Comparison of ENCODE assay signal across 29 cellular contexts in the genomic region with DNA sequence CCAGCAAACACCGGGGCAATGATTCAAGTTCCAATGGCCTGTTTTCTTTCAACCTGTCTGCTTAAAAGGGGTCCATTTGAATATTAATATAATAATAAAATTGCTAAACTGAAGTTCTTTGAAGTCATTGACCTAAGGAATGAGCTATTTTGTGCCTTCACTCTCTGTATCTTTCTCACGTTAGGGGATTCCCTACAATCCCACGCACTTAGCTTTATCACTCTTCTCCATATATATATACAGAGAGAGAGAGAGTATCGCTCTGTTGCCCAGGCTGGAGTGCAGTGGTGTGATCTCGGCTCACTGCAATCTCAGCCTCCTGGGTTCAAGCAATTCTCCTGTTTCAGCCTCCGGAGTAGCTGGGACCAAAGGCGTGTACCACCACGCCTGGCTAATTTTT.
"Had no signal": no experiment of that assay in that cellular context is flagged by ENCODE, and none has a peak within 500 bp of the region (broad histone marks: within the 10 kb centered on the region; RNA-seq: fewer than 3 reads in every experiment).

No MANE protein-coding gene starts in this region.

- H3K4me3 ChIP-seq: esophagus squamous epithelium, gastroesophageal sphincter, heart right ventricle, hepatocyte had no signal

- H3K27me3 Mint-ChIP-seq: activated CD4-positive, alpha-beta memory T cell treated with anti-CD3 and anti-CD28 coated beads for 36 hours; activated CD4-positive, alpha-beta T cell treated with anti-CD3 and anti-CD28 coated beads for 36 hours; activated CD4-positive, alpha-beta T cell treated with anti-CD3 and anti-CD28 coated beads, Interleukin-2, amount 10 ng/mL, durations not matched to agents 24 days and 14 days; activated CD8-positive, alpha-beta memory T cell treated with anti-CD3 and anti-CD28 coated beads, Interleukin-2, amount 10 ng/mL, durations not matched to agents 7 days and 5 days; activated naive CD8-positive, alpha-beta T cell; activated T-cell treated with anti-CD3 and anti-CD28 coated beads, Interleukin-2, amount 50 U/mL, for 24 hours; central memory CD8-positive, alpha-beta T cell; effector memory CD8-positive, alpha-beta T cell had no signal

- H3K4me1 Mint-ChIP-seq: activated CD4-positive, alpha-beta T cell treated with anti-CD3 and anti-CD28 coated beads for 36 hours; activated CD4-positive, alpha-beta T cell treated with anti-CD3 and anti-CD28 coated beads, Interleukin-2, amount 10 ng/mL, durations not matched to agents 24 days and 14 days; activated CD8-positive, alpha-beta memory T cell treated with anti-CD3 and anti-CD28 coated beads, Interleukin-2, amount 10 ng/mL, durations not matched to agents 7 days and 5 days; central memory CD8-positive, alpha-beta T cell had no signal

- H3K27ac Mint-ChIP-seq: activated CD4-positive, alpha-beta memory T cell treated with anti-CD3 and anti-CD28 coated beads for 36 hours; activated CD4-positive, alpha-beta T cell treated with anti-CD3 and anti-CD28 coated beads for 36 hours; activated CD4-positive, alpha-beta T cell treated with anti-CD3 and anti-CD28 coated beads, Interleukin-2, amount 10 ng/mL, durations not matched to agents 24 days and 14 days; activated CD8-positive, alpha-beta memory T cell treated with anti-CD3 and anti-CD28 coated beads, Interleukin-2, amount 10 ng/mL, durations not matched to agents 7 days and 5 days; activated CD8-positive, alpha-beta T cell treated with anti-CD3 and anti-CD28 coated beads, Interleukin-2, amount 10 ng/mL, durations not matched to agents 7 days and 5 days; activated naive CD8-positive, alpha-beta T cell; activated T-cell treated with anti-CD3 and anti-CD28 coated beads, Interleukin-2, amount 50 U/mL, for 24 hours; activated T-cell treated with anti-CD3 and anti-CD28 coated beads, Interleukin-2, amount 50 U/mL, for 72 hours; effector memory CD8-positive, alpha-beta T cell had no signal

- H3K4me3 Mint-ChIP-seq: activated CD4-positive, alpha-beta memory T cell treated with anti-CD3 and anti-CD28 coated beads for 36 hours; activated CD4-positive, alpha-beta T cell treated with anti-CD3 and anti-CD28 coated beads for 36 hours; activated CD4-positive, alpha-beta T cell treated with anti-CD3 and anti-CD28 coated beads, Interleukin-2, amount 10 ng/mL, durations not matched to agents 24 days and 14 days; activated CD8-positive, alpha-beta memory T cell treated with anti-CD3 and anti-CD28 coated beads, Interleukin-2, amount 10 ng/mL, durations not matched to agents 7 days and 5 days; activated CD8-positive, alpha-beta T cell treated with anti-CD3 and anti-CD28 coated beads, Interleukin-2, amount 10 ng/mL, durations not matched to agents 7 days and 5 days; activated naive CD8-positive, alpha-beta T cell; activated T-cell treated with anti-CD3 and anti-CD28 coated beads, Interleukin-2, amount 50 U/mL, for 24 hours; activated T-cell treated with anti-CD3 and anti-CD28 coated beads, Interleukin-2, amount 50 U/mL, for 72 hours; central memory CD8-positive, alpha-beta T cell; effector memory CD8-positive, alpha-beta T cell had no signal

- ATAC-seq: activated CD4-positive, alpha-beta T cell treated with anti-CD3 and anti-CD28 coated beads for 36 hours; activated CD8-positive, alpha-beta memory T cell treated with anti-CD3 and anti-CD28 coated beads, Interleukin-2, amount 10 ng/mL, durations not matched to agents 7 days and 5 days; activated CD8-positive, alpha-beta T cell treated with anti-CD3 and anti-CD28 coated beads, Interleukin-2, amount 10 ng/mL, durations not matched to agents 7 days and 5 days; activated T-cell treated with anti-CD3 and anti-CD28 coated beads, Interleukin-2, amount 50 U/mL, for 72 hours; effector memory CD8-positive, alpha-beta T cell; gastroesophageal sphincter; heart right ventricle had no signal

- H3K9me3 Mint-ChIP-seq: activated CD4-positive, alpha-beta memory T cell treated with anti-CD3 and anti-CD28 coated beads for 36 hours; activated CD4-positive, alpha-beta T cell treated with anti-CD3 and anti-CD28 coated beads, Interleukin-2, amount 10 ng/mL, durations not matched to agents 24 days and 14 days; activated T-cell treated with anti-CD3 and anti-CD28 coated beads, Interleukin-2, amount 50 U/mL, for 24 hours; central memory CD8-positive, alpha-beta T cell; effector memory CD8-positive, alpha-beta T cell had no signal

- H3K36me3 Mint-ChIP-seq: activated CD4-positive, alpha-beta memory T cell treated with anti-CD3 and anti-CD28 coated beads for 36 hours; activated CD8-positive, alpha-beta memory T cell treated with anti-CD3 and anti-CD28 coated beads, Interleukin-2, amount 10 ng/mL, durations not matched to agents 7 days and 5 days; activated naive CD8-positive, alpha-beta T cell had no signal

- DNase-seq: activated CD4-positive, alpha-beta memory T cell treated with anti-CD3 and anti-CD28 coated beads for 36 hours; activated CD4-positive, alpha-beta T cell treated with anti-CD3 and anti-CD28 coated beads for 36 hours; activated CD4-positive, alpha-beta T cell treated with anti-CD3 and anti-CD28 coated beads, Interleukin-2, amount 10 ng/mL, durations not matched to agents 24 days and 14 days; activated CD4-positive, CD25-positive, alpha-beta regulatory T cell; activated CD4-positive, CD25-positive, alpha-beta regulatory T cell treated with anti-CD3 and anti-CD28 coated beads, Interleukin-2, amount 50 U/mL, for 72 hours; activated CD8-positive, alpha-beta memory T cell treated with anti-CD3 and anti-CD28 coated beads, Interleukin-2, amount 10 ng/mL, durations not matched to agents 7 days and 5 days; activated CD8-positive, alpha-beta memory T cell treated with anti-CD3 and anti-CD28 coated beads, Interleukin-2, amount 50 U/mL, for 4 hours; activated CD8-positive, alpha-beta T cell treated with anti-CD3 and anti-CD28 coated beads, Interleukin-2, amount 10 ng/mL, durations not matched to agents 7 days and 5 days; activated effector memory CD4-positive, alpha-beta T cell treated with Interleukin-2 at 50 U/mL for 16 hours; activated gamma-delta T cell treated with Interleukin-2 at 50 U/mL for 16 hours; activated naive CD4-positive, alpha-beta T cell treated with anti-CD3 and anti-CD28 coated beads, Interleukin-2, amount 50 U/mL, for 16 hours; activated naive CD4-positive, alpha-beta T cell treated with Interleukin-2 at 50 U/mL for 16 hours; activated T-cell treated with anti-CD3 and anti-CD28 coated beads, Interleukin-2, amount 50 U/mL, for 24 hours; activated T-cell treated with anti-CD3 and anti-CD28 coated beads, Interleukin-2, amount 50 U/mL, for 72 hours; amniotic stem cell; anterior cingulate cortex; brain microvascular endothelial cell; cortex of kidney; dermis blood vessel endothelial cell; effector CD4-positive, alpha-beta T cell; effector memory CD8-positive, alpha-beta T cell; esophagus squamous epithelium; foreskin melanocyte; heart right ventricle; T-helper 2 cell had no signal
